ENCODE assay signal across 21 cellular contexts in genomic region chr18:78623142-78623541, GRCh38.
"Had no signal": no experiment of that assay in that cellular context is flagged by ENCODE, and none has a peak within 500 bp of the region (broad histone marks: within the 10 kb centered on the region; RNA-seq: fewer than 3 reads in every experiment).

No MANE protein-coding gene starts in this region.

- H3K9ac ChIP-seq: neural progenitor cell had no signal

- H3K27ac ChIP-seq: colonic mucosa, heart left ventricle, neural progenitor cell, pancreas, psoas muscle, skin epidermis, stomach, thoracic aorta had no signal

- H3K9me3 ChIP-seq: colonic mucosa, heart left ventricle, pancreas, psoas muscle, thoracic aorta had no signal

- H3K4me2 ChIP-seq: neural progenitor cell had no signal

- ATAC-seq: heart left ventricle, left colon, natural killer cell, pancreas, psoas muscle, sciatic nerve had no signal

- H2AFZ ChIP-seq: neural progenitor cell had no signal

- DNase-seq: cerebellar nuclear complex; colonic mucosa; effector CD4-positive, alpha-beta T cell; heart left ventricle; hippocampal formation; left colon; natural killer cell; nucleus accumbens; psoas muscle; retina; stimulated activated CD4-positive, alpha-beta T cell treated with anti-CD3 and anti-CD28 coated beads, Interleukin-2, amount 100 ng/mL, for 24 hours; stimulated activated CD4-positive, alpha-beta T cell treated with anti-CD3 and anti-CD28 coated beads, Interleukin-4, amount 100 ng/mL, for 4 hours; stimulated activated naive CD4-positive, alpha-beta T cell; stomach; substantia nigra; trophoblast cell had no signal

- H3K4me3 ChIP-seq: colonic mucosa, heart left ventricle, neural progenitor cell, pancreas, psoas muscle, skin epidermis, stomach, thoracic aorta had no signal

- H3K4me1 ChIP-seq: colonic mucosa, pancreas, psoas muscle, stomach had no signal

- H3K27me3 ChIP-seq: colonic mucosa, neural progenitor cell, pancreas had no signal

- H3K36me3 ChIP-seq: colonic mucosa, heart left ventricle, neural progenitor cell, pancreas, stomach, thoracic aorta had no signal
